Comparison of ENCODE assay signal across 2 cellular contexts in the genomic region with DNA sequence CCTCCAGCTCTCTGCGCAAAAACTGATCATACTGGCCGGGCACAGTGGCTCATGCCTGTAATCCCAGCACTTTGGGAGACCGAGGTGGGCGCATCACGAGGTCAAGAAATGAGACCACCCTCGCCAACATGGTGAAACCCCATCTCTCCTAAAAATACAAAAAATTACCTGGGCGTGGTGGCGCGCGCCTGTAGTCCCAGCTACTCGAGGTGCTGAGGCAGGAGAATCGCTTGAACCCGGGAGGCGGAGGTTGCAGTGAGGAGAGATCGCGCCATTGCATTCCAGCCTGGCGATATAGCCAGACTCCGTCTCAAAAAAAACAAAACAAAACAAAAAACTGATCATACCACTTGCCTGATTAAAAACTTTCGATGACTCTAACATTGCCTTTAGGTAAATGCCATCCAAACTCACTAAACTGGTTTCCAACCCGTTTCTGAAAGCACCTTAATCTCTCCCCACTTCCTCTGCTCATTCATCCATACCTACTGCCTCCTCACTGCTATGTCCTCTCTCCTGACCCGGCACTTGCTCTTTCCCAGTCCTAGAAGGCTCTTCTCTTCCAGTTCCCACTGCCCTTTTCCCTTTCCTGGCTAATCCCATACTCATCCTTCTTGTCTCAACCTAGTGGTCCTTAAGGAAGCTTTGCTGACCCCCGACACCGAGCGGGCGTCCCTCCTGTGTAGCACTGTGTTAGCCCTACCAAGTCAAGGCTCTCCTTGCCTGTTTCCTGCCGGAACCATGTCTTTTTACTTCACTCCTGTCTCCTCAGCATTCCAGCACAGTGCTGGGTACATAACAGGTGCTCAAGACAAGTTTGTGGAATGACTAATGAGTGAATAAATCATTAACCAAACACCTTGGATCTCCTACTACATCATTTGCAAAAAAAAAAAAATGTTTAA.
A peak's percentile ranks its signal among the peaks of the same experiment; 100 is the strongest.
TF ChIP-seq lines count a peak whose summit lies in the region.

No MANE protein-coding gene starts in this region.

TF ChIP-seq in K562, 482 proteins besides CTCF, POLR2A, EP300 and RAD21:
- TF ChIP-seq ESRRB (CRISPR knock-in tag; IDR thresholded peaks at IDR 0.05; ENCODE audit: borderline replicate concordance) (no peak), MEF2A (IDR thresholded peaks at IDR 0.05; ENCODE audit: control insufficient read depth, low read depth, low read length) (no peak), ZNF212 (CRISPR knock-in tag; IDR thresholded peaks at IDR 0.05) (no peak), FOXM1 (IDR thresholded peaks at IDR 0.05; ENCODE audit: low read depth) (no peak), FOXM1 (CRISPR knock-in tag; IDR thresholded peaks at IDR 0.05; ENCODE audit: low read depth) (peak; percentile 6; the same call in 1 of the 2 replicates), ELF4 (CRISPR knock-in tag; IDR thresholded peaks at IDR 0.05) (0 out of 2 replicates have a peak, but pooled peaks have one; percentile 38), XRCC4 (IDR thresholded peaks at IDR 0.05; ENCODE audit: extremely low read depth, insufficient read depth, insufficient read length) (no peak), ZNF57 (CRISPR knock-in tag; IDR thresholded peaks at IDR 0.05) (no peak), SMARCA5 (IDR thresholded peaks at IDR 0.05) (no peak)
- TF ChIP-seq, protein P1, sequence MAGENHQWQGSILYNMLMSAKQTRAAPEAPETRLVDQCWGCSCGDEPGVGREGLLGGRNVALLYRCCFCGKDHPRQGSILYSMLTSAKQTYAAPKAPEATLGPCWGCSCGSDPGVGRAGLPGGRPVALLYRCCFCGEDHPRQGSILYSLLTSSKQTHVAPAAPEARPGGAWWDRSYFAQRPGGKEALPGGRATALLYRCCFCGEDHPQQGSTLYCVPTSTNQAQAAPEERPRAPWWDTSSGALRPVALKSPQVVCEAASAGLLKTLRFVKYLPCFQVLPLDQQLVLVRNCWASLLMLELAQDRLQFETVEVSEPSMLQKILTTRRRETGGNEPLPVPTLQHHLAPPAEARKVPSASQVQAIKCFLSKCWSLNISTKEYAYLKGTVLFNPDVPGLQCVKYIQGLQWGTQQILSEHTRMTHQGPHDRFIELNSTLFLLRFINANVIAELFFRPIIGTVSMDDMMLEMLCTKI (IDR thresholded peaks at IDR 0.05; ENCODE audit: partially characterized antibody): no peak
- TF ChIP-seq, protein P2, sequence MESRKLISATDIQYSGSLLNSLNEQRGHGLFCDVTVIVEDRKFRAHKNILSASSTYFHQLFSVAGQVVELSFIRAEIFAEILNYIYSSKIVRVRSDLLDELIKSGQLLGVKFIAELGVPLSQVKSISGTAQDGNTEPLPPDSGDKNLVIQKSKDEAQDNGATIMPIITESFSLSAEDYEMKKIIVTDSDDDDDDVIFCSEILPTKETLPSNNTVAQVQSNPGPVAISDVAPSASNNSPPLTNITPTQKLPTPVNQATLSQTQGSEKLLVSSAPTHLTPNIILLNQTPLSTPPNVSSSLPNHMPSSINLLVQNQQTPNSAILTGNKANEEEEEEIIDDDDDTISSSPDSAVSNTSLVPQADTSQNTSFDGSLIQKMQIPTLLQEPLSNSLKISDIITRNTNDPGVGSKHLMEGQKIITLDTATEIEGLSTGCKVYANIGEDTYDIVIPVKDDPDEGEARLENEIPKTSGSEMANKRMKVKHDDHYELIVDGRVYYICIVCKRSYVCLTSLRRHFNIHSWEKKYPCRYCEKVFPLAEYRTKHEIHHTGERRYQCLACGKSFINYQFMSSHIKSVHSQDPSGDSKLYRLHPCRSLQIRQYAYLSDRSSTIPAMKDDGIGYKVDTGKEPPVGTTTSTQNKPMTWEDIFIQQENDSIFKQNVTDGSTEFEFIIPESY (CRISPR knock-in tag; IDR thresholded peaks at IDR 0.05): 0 out of 2 replicates have a peak, but pooled peaks have one; percentile 32
- TF ChIP-seq, protein P3, sequence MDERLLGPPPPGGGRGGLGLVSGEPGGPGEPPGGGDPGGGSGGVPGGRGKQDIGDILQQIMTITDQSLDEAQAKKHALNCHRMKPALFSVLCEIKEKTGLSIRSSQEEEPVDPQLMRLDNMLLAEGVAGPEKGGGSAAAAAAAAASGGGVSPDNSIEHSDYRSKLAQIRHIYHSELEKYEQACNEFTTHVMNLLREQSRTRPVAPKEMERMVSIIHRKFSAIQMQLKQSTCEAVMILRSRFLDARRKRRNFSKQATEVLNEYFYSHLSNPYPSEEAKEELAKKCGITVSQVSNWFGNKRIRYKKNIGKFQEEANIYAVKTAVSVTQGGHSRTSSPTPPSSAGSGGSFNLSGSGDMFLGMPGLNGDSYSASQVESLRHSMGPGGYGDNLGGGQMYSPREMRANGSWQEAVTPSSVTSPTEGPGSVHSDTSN (CRISPR knock-in tag; IDR thresholded peaks at IDR 0.05; ENCODE audit: low read depth): no peak
- TF ChIP-seq, protein P3 (tag; conservative IDR thresholded peaks at IDR 0.05; ENCODE audit: low read depth): 0 out of 2 replicates have a peak, but pooled peaks have one; percentile 31

TF ChIP-seq in liver, 16 proteins besides CTCF, POLR2A, EP300 and RAD21:
- TF ChIP-seq, protein P4, sequence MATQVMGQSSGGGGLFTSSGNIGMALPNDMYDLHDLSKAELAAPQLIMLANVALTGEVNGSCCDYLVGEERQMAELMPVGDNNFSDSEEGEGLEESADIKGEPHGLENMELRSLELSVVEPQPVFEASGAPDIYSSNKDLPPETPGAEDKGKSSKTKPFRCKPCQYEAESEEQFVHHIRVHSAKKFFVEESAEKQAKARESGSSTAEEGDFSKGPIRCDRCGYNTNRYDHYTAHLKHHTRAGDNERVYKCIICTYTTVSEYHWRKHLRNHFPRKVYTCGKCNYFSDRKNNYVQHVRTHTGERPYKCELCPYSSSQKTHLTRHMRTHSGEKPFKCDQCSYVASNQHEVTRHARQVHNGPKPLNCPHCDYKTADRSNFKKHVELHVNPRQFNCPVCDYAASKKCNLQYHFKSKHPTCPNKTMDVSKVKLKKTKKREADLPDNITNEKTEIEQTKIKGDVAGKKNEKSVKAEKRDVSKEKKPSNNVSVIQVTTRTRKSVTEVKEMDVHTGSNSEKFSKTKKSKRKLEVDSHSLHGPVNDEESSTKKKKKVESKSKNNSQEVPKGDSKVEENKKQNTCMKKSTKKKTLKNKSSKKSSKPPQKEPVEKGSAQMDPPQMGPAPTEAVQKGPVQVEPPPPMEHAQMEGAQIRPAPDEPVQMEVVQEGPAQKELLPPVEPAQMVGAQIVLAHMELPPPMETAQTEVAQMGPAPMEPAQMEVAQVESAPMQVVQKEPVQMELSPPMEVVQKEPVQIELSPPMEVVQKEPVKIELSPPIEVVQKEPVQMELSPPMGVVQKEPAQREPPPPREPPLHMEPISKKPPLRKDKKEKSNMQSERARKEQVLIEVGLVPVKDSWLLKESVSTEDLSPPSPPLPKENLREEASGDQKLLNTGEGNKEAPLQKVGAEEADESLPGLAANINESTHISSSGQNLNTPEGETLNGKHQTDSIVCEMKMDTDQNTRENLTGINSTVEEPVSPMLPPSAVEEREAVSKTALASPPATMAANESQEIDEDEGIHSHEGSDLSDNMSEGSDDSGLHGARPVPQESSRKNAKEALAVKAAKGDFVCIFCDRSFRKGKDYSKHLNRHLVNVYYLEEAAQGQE (IDR thresholded peaks at IDR 0.05): no peak
- TF ChIP-seq RXRA (IDR thresholded peaks at IDR 0.05): no peak
- no peak for TF ChIP-seq GABPA (IDR thresholded peaks at IDR 0.05 in 1 of 2, conservative IDR thresholded peaks at IDR 0.05 in 1 of 2)
- no peak for TF ChIP-seq HNF4A (conservative IDR thresholded peaks at IDR 0.05)
- TF ChIP-seq NR2F2 (IDR thresholded peaks at IDR 0.05): no peak
- TF ChIP-seq, protein P2 (IDR thresholded peaks at IDR 0.05): no peak
- no peak for TF ChIP-seq FOXA2 (IDR thresholded peaks at IDR 0.05)
- TF ChIP-seq, protein P5, sequence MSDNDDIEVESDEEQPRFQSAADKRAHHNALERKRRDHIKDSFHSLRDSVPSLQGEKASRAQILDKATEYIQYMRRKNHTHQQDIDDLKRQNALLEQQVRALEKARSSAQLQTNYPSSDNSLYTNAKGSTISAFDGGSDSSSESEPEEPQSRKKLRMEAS (IDR thresholded peaks at IDR 0.05): no peak
- TF ChIP-seq TAF1 (conservative IDR thresholded peaks at IDR 0.05): no peak
- TF ChIP-seq YY1 (IDR thresholded peaks at IDR 0.05): no peak
- no peak for TF ChIP-seq FOXA1 (IDR thresholded peaks at IDR 0.05)
- no peak for TF ChIP-seq JUND (IDR thresholded peaks at IDR 0.05)
- TF ChIP-seq, protein P6, sequence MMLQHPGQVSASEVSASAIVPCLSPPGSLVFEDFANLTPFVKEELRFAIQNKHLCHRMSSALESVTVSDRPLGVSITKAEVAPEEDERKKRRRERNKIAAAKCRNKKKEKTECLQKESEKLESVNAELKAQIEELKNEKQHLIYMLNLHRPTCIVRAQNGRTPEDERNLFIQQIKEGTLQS (IDR thresholded peaks at IDR 0.05): no peak
- no peak for TF ChIP-seq SP1 (IDR thresholded peaks at IDR 0.05)
TF ChIP-seq in liver: peak in this region for 0.
